9 cellular contexts compared by ENCODE assay signal in genomic region chr18:59516356-59517155, GRCh38.
DNase-seq lines count a peak whose midpoint lies in the region; ATAC-seq and TF ChIP-seq lines count a peak whose summit lies in the region.
"Had no signal": no experiment of that assay in that cellular context is flagged by ENCODE, and none has a peak within 500 bp of the region (broad histone marks: within the 10 kb centered on the region; RNA-seq: fewer than 3 reads in every experiment).

No MANE protein-coding gene starts in this region.

- H3K4me3 ChIP-seq in epithelial cell of esophagus (ENCODE audit: low read length): no peak overlapping the region

- H3K4me1 Mint-ChIP-seq in mesothelial cell of epicardium: peaks cover 48% of the 10 kb centered on the region
- H3K4me1 Mint-ChIP-seq in activated CD8-positive, alpha-beta memory T cell treated with anti-CD3 and anti-CD28 coated beads, Interleukin-2, amount 10 ng/mL, durations not matched to agents 7 days and 5 days: no peaks in the 10 kb centered on the region
- H3K4me1 Mint-ChIP-seq in CD14-positive monocyte: no peaks in the 10 kb centered on the region
- H3K4me1 Mint-ChIP-seq: CD8-positive, alpha-beta memory T cell had no signal

- H3K36me3 Mint-ChIP-seq in mesothelial cell of epicardium (peaks cover 2% of the 10 kb centered on the region), CD14-positive monocyte (no peaks in the 10 kb centered on the region)
- no peaks in the 10 kb centered on the region for H3K36me3 Mint-ChIP-seq in activated CD8-positive, alpha-beta memory T cell treated with anti-CD3 and anti-CD28 coated beads, Interleukin-2, amount 10 ng/mL, durations not matched to agents 7 days and 5 days

- ATAC-seq in HG03571 (IDR thresholded peaks at IDR 0.05; ENCODE audit: unreplicated experiment): no peak
- ATAC-seq in activated CD8-positive, alpha-beta memory T cell treated with anti-CD3 and anti-CD28 coated beads, Interleukin-2, amount 10 ng/mL, durations not matched to agents 7 days and 5 days: no peak

- DNase-seq in AG08396 (ENCODE audit: low spot score): peak; percentile 72
- peak; percentile 85 for DNase-seq in LHCN-M2 (ENCODE audit: low read depth)
- DNase-seq in epithelial cell of esophagus (ENCODE audit: low read depth): peak; percentile 40
- no peak for DNase-seq in mesothelial cell of epicardium (ENCODE audit: low spot score in 2 of 2, unreplicated experiment in 2 of 2)
- DNase-seq in DMS79 treated with DMSO at 0.1 percent for 48 hours (lab: John Stamatoyannopoulos, UW): no peak
- no peak for DNase-seq in activated CD8-positive, alpha-beta memory T cell treated with anti-CD3 and anti-CD28 coated beads, Interleukin-2, amount 10 ng/mL, durations not matched to agents 7 days and 5 days
- DNase-seq in CD14-positive monocyte (ENCODE audit: low spot score): no peak
- DNase-seq: CD8-positive, alpha-beta memory T cell had no signal

- CTCF ChIA-PET in activated CD8-positive, alpha-beta memory T cell treated with anti-CD3 and anti-CD28 coated beads, Interleukin-2, amount 10 ng/mL, durations not matched to agents 7 days and 5 days (lab: Charles Lee): no interaction called here

- TF ChIP-seq CTCF in epithelial cell of esophagus (IDR thresholded peaks at IDR 0.05; ENCODE audit: insufficient read depth, low read depth, low read length, missing control alignments) (no peak), mesothelial cell of epicardium (IDR thresholded peaks at IDR 0.05; ENCODE audit: unreplicated experiment) (no peak), CD14-positive monocyte (IDR thresholded peaks at IDR 0.05) (no peak)

- intact Hi-C loops in CD14-positive monocyte (cut with micrococcal nuclease): no loop called here

- H3K27ac Mint-ChIP-seq in mesothelial cell of epicardium (peak overlapping the region; percentile 64), CD14-positive monocyte (no peak overlapping the region)
- H3K27ac Mint-ChIP-seq in activated CD8-positive, alpha-beta memory T cell treated with anti-CD3 and anti-CD28 coated beads, Interleukin-2, amount 10 ng/mL, durations not matched to agents 7 days and 5 days: no peak overlapping the region
- H3K27ac Mint-ChIP-seq: CD8-positive, alpha-beta memory T cell had no signal

- H3K9me3 Mint-ChIP-seq in mesothelial cell of epicardium (no peaks in the 10 kb centered on the region), CD14-positive monocyte (peaks cover 0 to 3% (median 1%) of the 10 kb centered on the region in 7 donors)
- peaks cover 2% of the 10 kb centered on the region for H3K9me3 Mint-ChIP-seq in activated CD8-positive, alpha-beta memory T cell treated with anti-CD3 and anti-CD28 coated beads, Interleukin-2, amount 10 ng/mL, durations not matched to agents 7 days and 5 days (ENCODE audit: low read depth)

- H3K27me3 Mint-ChIP-seq in mesothelial cell of epicardium (ENCODE audit: low read depth) (peaks cover 4% of the 10 kb centered on the region), CD14-positive monocyte (ENCODE audit: low read depth in 3 of 3) (peaks cover 2 to 6% (median 3%) of the 10 kb centered on the region in 3 donors)
- peaks cover 12% of the 10 kb centered on the region for H3K27me3 Mint-ChIP-seq in activated CD8-positive, alpha-beta memory T cell treated with anti-CD3 and anti-CD28 coated beads, Interleukin-2, amount 10 ng/mL, durations not matched to agents 7 days and 5 days

- H3K4me3 Mint-ChIP-seq in mesothelial cell of epicardium (no peak overlapping the region), CD14-positive monocyte (no peak overlapping the region)
- H3K4me3 Mint-ChIP-seq in activated CD8-positive, alpha-beta memory T cell treated with anti-CD3 and anti-CD28 coated beads, Interleukin-2, amount 10 ng/mL, durations not matched to agents 7 days and 5 days: no peak overlapping the region
- H3K4me3 Mint-ChIP-seq: CD8-positive, alpha-beta memory T cell had no signal

Comparison
In these comparisons a context has a peak if more than half of its experiments do, and no peak if none do; other contexts are left out.
1. DNase-seq: peak in AG08396 (single experiment), LHCN-M2 (single experiment) and epithelial cell of esophagus (single experiment); none in mesothelial cell of epicardium (0 of 2), DMS79 treated with DMSO at 0.1 percent for 48 hours (single experiment), activated CD8-positive, alpha-beta memory T cell treated with anti-CD3 and anti-CD28 coated beads, Interleukin-2, amount 10 ng/mL, durations not matched to agents 7 days and 5 days (single experiment) and CD14-positive monocyte (single experiment).